ENCODE assay signal across 8 cellular contexts in genomic region chr4:158722291-158722916, GRCh38. TPM values are rescaled to one million over a fixed set of nuclear protein-coding genes. Genes with fewer than 3 reads are reported as not detected.
DNase-seq lines count a peak whose midpoint lies in the region; ATAC-seq and TF ChIP-seq lines count a peak whose summit lies in the region.

No MANE protein-coding gene starts in this region.

- 16 to 22% methylated on average over 16 of the region's 16 CpGs for WGBS in ectodermal cell, 2 experiments

- H3K4me1 ChIP-seq in ectodermal cell (ENCODE audit: control insufficient read depth, insufficient read depth, low read length), result no peaks in the 10 kb centered on the region
- peaks cover 10% of the 10 kb centered on the region in 2 donors for H3K4me1 ChIP-seq in thoracic aorta (ENCODE audit: control insufficient read depth in 1 of 2, low read depth in 2 of 2)

- H3K27ac ChIP-seq in 22Rv1, result peak overlapping the region; percentile 93
- H3K27ac ChIP-seq in ectodermal cell (ENCODE audit: insufficient read depth, low read depth, low read length, poor library complexity, severe bottlenecking), result peak overlapping the region; percentile 94
- H3K27ac ChIP-seq in thoracic aorta, result peak overlapping the region; percentile 85 to 86

- ATAC-seq in HG03432 (IDR thresholded peaks at IDR 0.05; ENCODE audit: unreplicated experiment) (peak; percentile 11), SK-N-SH treated with all-trans-retinoic acid at 6 μM for 48 hours (peak; percentile 68), thoracic aorta (ENCODE audit: insufficient number of reproducible peaks, low FRiP score, low read depth) (peak; percentile 46), HG02588 (IDR thresholded peaks at IDR 0.05; ENCODE audit: unreplicated experiment) (no peak)

- H3K9me3 ChIP-seq in ectodermal cell (ENCODE audit: control insufficient read depth, low read length) (no peaks in the 10 kb centered on the region), thoracic aorta (no peaks in the 10 kb centered on the region)

- peaks cover 15% of the 10 kb centered on the region for H3K36me3 ChIP-seq in ectodermal cell (ENCODE audit: control insufficient read depth, insufficient read depth, low read length)
- peaks cover 16% of the 10 kb centered on the region for H3K36me3 ChIP-seq in thoracic aorta

- DNase-seq in GM12865 (ENCODE audit: low read depth) (peak; percentile 33), medulla oblongata (ENCODE audit: extremely low spot score) (peak; percentile 57), thoracic aorta (ENCODE audit: low spot score) (no peak)

- H3K27me3 ChIP-seq in ectodermal cell (ENCODE audit: control insufficient read depth, insufficient read depth, low read length, poor library complexity, severe bottlenecking), result no peaks in the 10 kb centered on the region
- no peaks in the 10 kb centered on the region for H3K27me3 ChIP-seq in thoracic aorta (replicated peaks; ENCODE audit: insufficient read depth)

- H3K4me3 ChIP-seq in GM12865 (ENCODE audit: low read depth, low read length), result peak overlapping the region; percentile 90
- H3K4me3 ChIP-seq in ectodermal cell (ENCODE audit: insufficient read depth, low read depth, low read length), result peak overlapping the region; percentile 94
- H3K4me3 ChIP-seq in thoracic aorta, result peak overlapping the region; percentile 97

- TF ChIP-seq CTCF in 22Rv1 (IDR thresholded peaks at IDR 0.05) (no peak), GM12865 (IDR thresholded peaks at IDR 0.05; ENCODE audit: insufficient read depth, low read depth, low read length, missing control alignments) (no peak), thoracic aorta (IDR thresholded peaks at IDR 0.05) (no peak)

TF ChIP-seq in SK-N-SH treated with all-trans-retinoic acid at 6 μM for 48 hours, 23 proteins besides CTCF, POLR2A, EP300 and RAD21:
- TF ChIP-seq ZC3H10 (CRISPR knock-in tag; IDR thresholded peaks at IDR 0.05) (no peak), ZFP3 (CRISPR knock-in tag; IDR thresholded peaks at IDR 0.05) (no peak), CSRNP3 (CRISPR knock-in tag; IDR thresholded peaks at IDR 0.05) (no peak), ARNTL (CRISPR knock-in tag; IDR thresholded peaks at IDR 0.05; ENCODE audit: borderline replicate concordance, low read depth) (no peak), GLIS3 (CRISPR knock-in tag; IDR thresholded peaks at IDR 0.05) (no peak), CSDC2 (CRISPR knock-in tag; IDR thresholded peaks at IDR 0.05) (no peak), TSHZ2 (CRISPR knock-in tag; IDR thresholded peaks at IDR 0.05) (no peak)
- TF ChIP-seq, protein P1, sequence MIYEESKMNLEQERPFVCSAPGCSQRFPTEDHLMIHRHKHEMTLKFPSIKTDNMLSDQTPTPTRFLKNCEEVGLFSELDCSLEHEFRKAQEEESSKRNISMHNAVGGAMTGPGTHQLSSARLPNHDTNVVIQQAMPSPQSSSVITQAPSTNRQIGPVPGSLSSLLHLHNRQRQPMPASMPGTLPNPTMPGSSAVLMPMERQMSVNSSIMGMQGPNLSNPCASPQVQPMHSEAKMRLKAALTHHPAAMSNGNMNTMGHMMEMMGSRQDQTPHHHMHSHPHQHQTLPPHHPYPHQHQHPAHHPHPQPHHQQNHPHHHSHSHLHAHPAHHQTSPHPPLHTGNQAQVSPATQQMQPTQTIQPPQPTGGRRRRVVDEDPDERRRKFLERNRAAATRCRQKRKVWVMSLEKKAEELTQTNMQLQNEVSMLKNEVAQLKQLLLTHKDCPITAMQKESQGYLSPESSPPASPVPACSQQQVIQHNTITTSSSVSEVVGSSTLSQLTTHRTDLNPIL (CRISPR knock-in tag; IDR thresholded peaks at IDR 0.05; ENCODE audit: low read depth), result no peak
- TF ChIP-seq, protein P2, sequence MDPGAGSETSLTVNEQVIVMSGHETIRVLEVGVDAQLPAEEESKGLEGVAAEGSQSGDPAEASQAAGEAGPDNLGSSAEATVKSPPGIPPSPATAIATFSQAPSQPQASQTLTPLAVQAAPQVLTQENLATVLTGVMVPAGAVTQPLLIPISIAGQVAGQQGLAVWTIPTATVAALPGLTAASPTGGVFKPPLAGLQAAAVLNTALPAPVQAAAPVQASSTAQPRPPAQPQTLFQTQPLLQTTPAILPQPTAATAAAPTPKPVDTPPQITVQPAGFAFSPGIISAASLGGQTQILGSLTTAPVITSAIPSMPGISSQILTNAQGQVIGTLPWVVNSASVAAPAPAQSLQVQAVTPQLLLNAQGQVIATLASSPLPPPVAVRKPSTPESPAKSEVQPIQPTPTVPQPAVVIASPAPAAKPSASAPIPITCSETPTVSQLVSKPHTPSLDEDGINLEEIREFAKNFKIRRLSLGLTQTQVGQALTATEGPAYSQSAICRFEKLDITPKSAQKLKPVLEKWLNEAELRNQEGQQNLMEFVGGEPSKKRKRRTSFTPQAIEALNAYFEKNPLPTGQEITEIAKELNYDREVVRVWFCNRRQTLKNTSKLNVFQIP (CRISPR knock-in tag; IDR thresholded peaks at IDR 0.05; ENCODE audit: borderline replicate concordance, low read depth), result no peak

RNA-seq across cellular contexts. Expression of gene PPID, which starts 0.8 kb away (rescaled TPM):
- polyA plus RNA-seq in ectodermal cell (2013, experiment 1 of 4), result 62.3 TPM
- 52.2 TPM for polyA plus RNA-seq in ectodermal cell (2013, experiment 2 of 4)
- 43.9 TPM for polyA plus RNA-seq in ectodermal cell (2013, experiment 3 of 4)
- polyA plus RNA-seq in ectodermal cell (2013, experiment 4 of 4), result 48.6 TPM
- 10 to 100 TPM in 1 of 2 donors, 1 to 10 TPM in 1; 8.3 to 12.8 TPM for total RNA-seq in thoracic aorta

RNA-seq across cellular contexts. Expression of gene FNIP2, which starts 46.4 kb away (rescaled TPM):
- 10.7 TPM for polyA plus RNA-seq in ectodermal cell (2013, experiment 1 of 4)
- polyA plus RNA-seq in ectodermal cell (2013, experiment 2 of 4), result 9.4 TPM
- polyA plus RNA-seq in ectodermal cell (2013, experiment 3 of 4), result 8.3 TPM
- 8.9 TPM for polyA plus RNA-seq in ectodermal cell (2013, experiment 4 of 4)
- 100 to 1,000 TPM in 1 of 2 donors, 10 to 100 TPM in 1; 47.9 to 121 TPM for total RNA-seq in thoracic aorta

RNA-seq across cellular contexts. Expression of gene ETFDH, which starts 50.3 kb away (rescaled TPM):
- polyA plus RNA-seq in ectodermal cell (2013, experiment 1 of 4), result 14.5 TPM
- polyA plus RNA-seq in ectodermal cell (2013, experiment 2 of 4), result 11.7 TPM
- 9.2 TPM for polyA plus RNA-seq in ectodermal cell (2013, experiment 3 of 4)
- polyA plus RNA-seq in ectodermal cell (2013, experiment 4 of 4), result 14.8 TPM
- total RNA-seq in thoracic aorta, result 10 to 100 TPM; 15.6 to 18.6 TPM

RNA-seq across cellular contexts. Expression of gene C4orf46, which starts 50.7 kb away (rescaled TPM):
- 44.8 TPM for polyA plus RNA-seq in ectodermal cell (2013, experiment 1 of 4)
- polyA plus RNA-seq in ectodermal cell (2013, experiment 2 of 4), result 52.0 TPM
- 41.2 TPM for polyA plus RNA-seq in ectodermal cell (2013, experiment 3 of 4)
- 40.3 TPM for polyA plus RNA-seq in ectodermal cell (2013, experiment 4 of 4)
- total RNA-seq in thoracic aorta, result 1 to 10 TPM; 3.0 to 7.3 TPM
